In genomic region chr20:6730929-6731328, GRCh38 we compare ENCODE assay signal across 17 cellular contexts.
"Had no signal": no experiment of that assay in that cellular context is flagged by ENCODE, and none has a peak within 500 bp of the region (broad histone marks: within the 10 kb centered on the region; RNA-seq: fewer than 3 reads in every experiment).

No MANE protein-coding gene starts in this region.

- H3K4me1 ChIP-seq: left lung, lower lobe of right lung, neural progenitor cell, psoas muscle, testis had no signal

- H3K9me3 ChIP-seq: left lung, lower lobe of right lung, psoas muscle, testis, transverse colon had no signal

- H3K4me2 ChIP-seq: neural progenitor cell had no signal

- H3K27me3 ChIP-seq: left lung, neural progenitor cell, testis, transverse colon had no signal

- ATAC-seq: esophagus mucosa; left lung; lower lobe of right lung; natural killer cell treated with Interleukin-12 subunit alpha and Interleukin-12 subunit beta and Interleukin-15 and Interleukin-18, amount 100 ng/mL, for 72 hours; psoas muscle; stimulated activated effector memory CD8-positive, alpha-beta T cell treated with anti-CD3 and anti-CD28 coated beads, Interleukin-12 subunit alpha, Interleukin-12 subunit beta, amount 100 ng/mL, for 72 hours; stimulated activated naive CD8-positive, alpha-beta T cell treated with anti-CD3 and anti-CD28 coated beads, Interleukin-15, Interleukin-2, amounts not matched to agents 100 U/mL and 50 U/mL, for 24 hours had no signal

- DNase-seq: effector memory CD4-positive, alpha-beta T cell; hypothalamus; kidney glomerular epithelial cell; left lung; lower lobe of right lung; midbrain; occipital lobe; psoas muscle; stimulated activated CD4-positive, alpha-beta T cell treated with anti-CD3 and anti-CD28 coated beads, Interleukin-4, amount 100 ng/mL, for 1 hour; stimulated activated CD8-positive, alpha-beta memory T cell treated with anti-CD3 and anti-CD28 coated beads, Interleukin-4, amount 100 ng/mL, for 48 hours; stimulated activated naive CD8-positive, alpha-beta T cell treated with anti-CD3 and anti-CD28 coated beads, Interleukin-15, Interleukin-2, amounts not matched to agents 100 U/mL and 50 U/mL, for 24 hours; testis; transverse colon had no signal

- H2AFZ ChIP-seq: neural progenitor cell had no signal

- H3K9ac ChIP-seq: neural progenitor cell had no signal

- H3K4me3 ChIP-seq: left lung, lower lobe of right lung, neural progenitor cell, psoas muscle, testis, transverse colon had no signal

- H3K27ac ChIP-seq: left lung, neural progenitor cell, psoas muscle, testis, transverse colon had no signal

- H3K36me3 ChIP-seq: left lung, lower lobe of right lung, neural progenitor cell, transverse colon had no signal
